ENCODE assay signal across 14 cellular contexts in genomic region chr13:69524459-69525155, GRCh38.
A peak's percentile ranks its signal among the peaks of the same experiment; 100 is the strongest.
DNase-seq lines count a peak whose midpoint lies in the region; ATAC-seq, FAIRE-seq and TF ChIP-seq lines count a peak whose summit lies in the region.
"Had no signal": no experiment of that assay in that cellular context is flagged by ENCODE, and none has a peak within 500 bp of the region (broad histone marks: within the 10 kb centered on the region; RNA-seq: fewer than 3 reads in every experiment).

No MANE protein-coding gene starts in this region.

- H4K20me1 ChIP-seq in hepatocyte (ENCODE audit: insufficient read depth, poor library complexity, severe bottlenecking): no peaks in the 10 kb centered on the region

- H3K27me3 Mint-ChIP-seq in activated CD4-positive, alpha-beta T cell treated with anti-CD3 and anti-CD28 coated beads, Interleukin-2, amount 10 ng/mL, durations not matched to agents 24 days and 14 days: no peaks in the 10 kb centered on the region
- H3K27me3 Mint-ChIP-seq: activated B cell treated with CpG ODN at 0.5 μM for 24 hours had no signal

- no peaks in the 10 kb centered on the region for H3K27me3 ChIP-seq in hepatocyte
- H3K27me3 ChIP-seq: left lung had no signal

- H3K9me3 ChIP-seq in A549 (no peaks in the 10 kb centered on the region), hepatocyte (ENCODE audit: low read depth) (no peaks in the 10 kb centered on the region)
- H3K9me3 ChIP-seq: left lung had no signal

- H3K4me1 ChIP-seq in A549 (no peaks in the 10 kb centered on the region), hepatocyte (ENCODE audit: insufficient read depth) (no peaks in the 10 kb centered on the region)
- H3K4me1 ChIP-seq: left lung had no signal

- CTCF ChIA-PET in A549 (lab: Yijun Ruan, JAX): no interaction called here

- 38% methylated on average over 2 of the region's 2 CpGs for WGBS in A549 (ENCODE audit: missing lambda C conversion rate)
- WGBS in hepatocyte (ENCODE audit: low lambda C conversion rate, missing lambda C conversion rate): 49% methylated on average over 2 of the region's 2 CpGs

- TF ChIP-seq RAD21 in A549 (conservative IDR thresholded peaks at IDR 0.05 in 1 of 2, IDR thresholded peaks at IDR 0.05 in 1 of 2): peak; percentile 15 to 33; a peak in 2 of 5 replicates
- peak; percentile 47 for TF ChIP-seq RAD21 in Ishikawa (IDR thresholded peaks at IDR 0.05; ENCODE audit: low read depth)

- no peak overlapping the region for H3K27ac Mint-ChIP-seq in activated CD4-positive, alpha-beta T cell treated with anti-CD3 and anti-CD28 coated beads, Interleukin-2, amount 10 ng/mL, durations not matched to agents 24 days and 14 days
- H3K27ac Mint-ChIP-seq: activated B cell treated with CpG ODN at 0.5 μM for 24 hours; activated T-helper 2 cell treated with anti-CD3 and anti-CD28 coated beads, Interferon-gamma antibody, Interleukin-2, Interleukin-4, amounts not matched to agents 10 μg/mL and 5 μg/mL and 100 μg/mL, durations not matched to agents 14 hours and 24 hours and 36 hours; CD14-positive monocyte had no signal

- intact Hi-C loops in activated CD4-positive, alpha-beta T cell treated with anti-CD3 and anti-CD28 coated beads, Interleukin-2, amount 10 ng/mL, durations not matched to agents 24 days and 14 days (cut with micrococcal nuclease): no loop called here

- H3K4me3 ChIP-seq in A549 (no peak overlapping the region), hepatocyte (no peak overlapping the region)
- H3K4me3 ChIP-seq: left lung had no signal

- no peak for FAIRE-seq in A549 (lab: Jason Lieb, UNC)
- FAIRE-seq: endothelial cell of umbilical vein had no signal

- no peak for TF ChIP-seq EP300 in A549 (IDR thresholded peaks at IDR 0.05)
- TF ChIP-seq EP300 in Ishikawa (IDR thresholded peaks at IDR 0.05; ENCODE audit: borderline replicate concordance): no peak

- H2AFZ ChIP-seq in hepatocyte: no peak overlapping the region

- no peak overlapping the region for H3K27ac ChIP-seq in A549
- no peak overlapping the region for H3K27ac ChIP-seq in hepatocyte
- H3K27ac ChIP-seq: left lung had no signal

- peak; percentile 13; the same call in 1 of the 3 replicates for TF ChIP-seq CTCF in A549 (IDR thresholded peaks at IDR 0.05)
- peak; percentile 61 for TF ChIP-seq CTCF in hepatocyte (IDR thresholded peaks at IDR 0.05; ENCODE audit: poor library complexity)

- TF ChIP-seq POLR2A in A549 (IDR thresholded peaks at IDR 0.05; ENCODE audit: low read length): no peak

- no peaks in the 10 kb centered on the region for H3K4me1 Mint-ChIP-seq in activated CD4-positive, alpha-beta T cell treated with anti-CD3 and anti-CD28 coated beads, Interleukin-2, amount 10 ng/mL, durations not matched to agents 24 days and 14 days
- H3K4me1 Mint-ChIP-seq: activated B cell treated with CpG ODN at 0.5 μM for 24 hours, CD14-positive monocyte had no signal

- no peaks in the 10 kb centered on the region for H3K9me3 Mint-ChIP-seq in activated CD4-positive, alpha-beta T cell treated with anti-CD3 and anti-CD28 coated beads, Interleukin-2, amount 10 ng/mL, durations not matched to agents 24 days and 14 days
- H3K9me3 Mint-ChIP-seq: activated B cell treated with CpG ODN at 0.5 μM for 24 hours; activated T-helper 2 cell treated with anti-CD3 and anti-CD28 coated beads, Interferon-gamma antibody, Interleukin-2, Interleukin-4, amounts not matched to agents 10 μg/mL and 5 μg/mL and 100 μg/mL, durations not matched to agents 14 hours and 24 hours and 36 hours; CD14-positive monocyte had no signal

- DNase-seq in A549 (ENCODE audit: low read depth in 1 of 2, low spot score in 1 of 2) (no peak), SKM-1 treated with dmso at 0.1 percent for 144 hours (lab: John Stamatoyannopoulos, UW; ENCODE audit: unreplicated experiment) (peak; percentile 3), hepatocyte (ENCODE audit: low spot score) (no peak)
- no peak for DNase-seq in activated CD4-positive, alpha-beta T cell treated with anti-CD3 and anti-CD28 coated beads, Interleukin-2, amount 10 ng/mL, durations not matched to agents 24 days and 14 days
- DNase-seq: activated B cell treated with CpG ODN at 0.5 μM for 24 hours, left lung had no signal

- no peak overlapping the region for H3K4me3 Mint-ChIP-seq in activated CD4-positive, alpha-beta T cell treated with anti-CD3 and anti-CD28 coated beads, Interleukin-2, amount 10 ng/mL, durations not matched to agents 24 days and 14 days
- H3K4me3 Mint-ChIP-seq: activated B cell treated with CpG ODN at 0.5 μM for 24 hours, CD14-positive monocyte had no signal

- no peaks in the 10 kb centered on the region for H3K36me3 Mint-ChIP-seq in activated CD4-positive, alpha-beta T cell treated with anti-CD3 and anti-CD28 coated beads, Interleukin-2, amount 10 ng/mL, durations not matched to agents 24 days and 14 days (ENCODE audit: low read depth)
- H3K36me3 Mint-ChIP-seq: CD14-positive monocyte had no signal

- ATAC-seq in A549 (no peak), GM18520 (IDR thresholded peaks at IDR 0.05; ENCODE audit: unreplicated experiment) (no peak), GM21529 (IDR thresholded peaks at IDR 0.05; ENCODE audit: unreplicated experiment) (no peak), HG03565 (IDR thresholded peaks at IDR 0.05; ENCODE audit: unreplicated experiment) (no peak)
- ATAC-seq: left lung, sciatic nerve had no signal

- no peaks in the 10 kb centered on the region for H3K36me3 ChIP-seq in hepatocyte (replicated peaks; ENCODE audit: insufficient read depth, low read depth)
- H3K36me3 ChIP-seq: left lung had no signal

- POLR2A ChIA-PET in A549 (lab: Yijun Ruan, JAX): no interaction called here

- no peaks in the 10 kb centered on the region for H3K79me2 ChIP-seq in hepatocyte

- H3K9me2 ChIP-seq in hepatocyte (replicated peaks; ENCODE audit: insufficient read depth): no peaks in the 10 kb centered on the region

- no peak overlapping the region for H3K4me2 ChIP-seq in A549
- no peak overlapping the region for H3K4me2 ChIP-seq in hepatocyte

TF ChIP-seq in A549, 52 proteins besides CTCF, POLR2A, EP300 and RAD21:
- TF ChIP-seq KDM5A (IDR thresholded peaks at IDR 0.05): no peak
- no peak for TF ChIP-seq CBX8 (IDR thresholded peaks at IDR 0.05)
- TF ChIP-seq SMC3 (IDR thresholded peaks at IDR 0.05): 0 out of 3 replicates have a peak, but pooled peaks have one; percentile 19
- no peak for TF ChIP-seq MAFK (IDR thresholded peaks at IDR 0.05; ENCODE audit: partially characterized antibody)
- no peak for TF ChIP-seq HOXB13 (CRISPR knock-in tag; IDR thresholded peaks at IDR 0.05; ENCODE audit: low read depth)
- no peak for TF ChIP-seq NR3C1 (IDR thresholded peaks at IDR 0.05)
- no peak for TF ChIP-seq ESRRA (IDR thresholded peaks at IDR 0.05; ENCODE audit: borderline replicate concordance, low read length)

TF ChIP-seq in Ishikawa, 13 proteins besides CTCF, POLR2A, EP300 and RAD21:
- TF ChIP-seq ZBTB7A (IDR thresholded peaks at IDR 0.05; ENCODE audit: low read depth): no peak
